ENCODE assay signal across 32 cellular contexts in genomic region chr17:73522696-73523095, GRCh38.
"Had no signal": no experiment of that assay in that cellular context is flagged by ENCODE, and none has a peak within 500 bp of the region (broad histone marks: within the 10 kb centered on the region; RNA-seq: fewer than 3 reads in every experiment).

No MANE protein-coding gene starts in this region.

- H3K4me1 ChIP-seq: adrenal gland, body of pancreas, breast epithelium had no signal

- DNase-seq: activated B cell treated with CpG ODN at 0.5 μM for 24 hours; activated CD4-positive, alpha-beta memory T cell treated with anti-CD3 and anti-CD28 coated beads for 36 hours; activated CD4-positive, alpha-beta T cell treated with anti-CD3 and anti-CD28 coated beads for 4 hours; activated CD4-positive, alpha-beta T cell treated with anti-CD3 and anti-CD28 coated beads, Interleukin-2, amount 10 ng/mL, durations not matched to agents 24 days and 14 days; activated CD4-positive, alpha-beta T cell treated with anti-CD3 and anti-CD28 coated beads, Interleukin-2, amount 50 U/mL, for 1 hour; activated CD4-positive, alpha-beta T cell treated with anti-CD3 and anti-CD28 coated beads, Interleukin-2, amount 50 U/mL, for 4 hours; activated CD4-positive, CD25-positive, alpha-beta regulatory T cell treated with anti-CD3 and anti-CD28 coated beads, Interleukin-2, amount 50 U/mL, for 72 hours; activated CD8-positive, alpha-beta memory T cell treated with anti-CD3 and anti-CD28 coated beads, Interleukin-2, amount 50 U/mL, for 4 hours; activated CD8-positive, alpha-beta T cell treated with anti-CD3 and anti-CD28 coated beads for 36 hours; activated effector memory CD4-positive, alpha-beta T cell treated with anti-CD3 and anti-CD28 coated beads, Interleukin-2, amount 50 U/mL, for 16 hours; activated gamma-delta T cell treated with Interleukin-2 at 50 U/mL for 16 hours; activated naive CD4-positive, alpha-beta T cell; activated naive CD4-positive, alpha-beta T cell treated with anti-CD3 and anti-CD28 coated beads for 36 hours; activated naive CD4-positive, alpha-beta T cell treated with anti-CD3 and anti-CD28 coated beads, Interleukin-2, amount 50 U/mL, for 16 hours; activated naive CD8-positive, alpha-beta T cell treated with anti-CD3 and anti-CD28 coated beads for 36 hours; activated T-cell treated with anti-CD3 and anti-CD28 coated beads for 4 hours; activated T-cell treated with anti-CD3 and anti-CD28 coated beads, Interleukin-2, amount 50 U/mL, for 1 hour; activated T-cell treated with anti-CD3 and anti-CD28 coated beads, Interleukin-2, amount 50 U/mL, for 4 hours; activated T-cell treated with anti-CD3 and anti-CD28 coated beads, Interleukin-2, amount 50 U/mL, for 72 hours; adrenal gland; amniotic stem cell; aorta; body of pancreas; brain microvascular endothelial cell; central memory CD4-positive, alpha-beta T cell; T-helper 1 cell; T-helper 2 cell; T-helper 9 cell had no signal

- H3K36me3 ChIP-seq: adrenal gland, brain microvascular endothelial cell, breast epithelium had no signal

- ATAC-seq: activated CD8-positive, alpha-beta T cell treated with anti-CD3 and anti-CD28 coated beads for 36 hours; activated naive CD4-positive, alpha-beta T cell treated with anti-CD3 and anti-CD28 coated beads, Interleukin-2, amount 50 U/mL, for 72 hours; activated T-cell treated with anti-CD3 and anti-CD28 coated beads, Interleukin-2, amount 50 U/mL, for 4 hours; activated T-cell treated with anti-CD3 and anti-CD28 coated beads, Interleukin-2, amount 50 U/mL, for 72 hours; activated T-helper 17 cell treated with anti-CD3 and anti-CD28 coated beads, Interleukin-2, amount 50 U/mL, for 72 hours; body of pancreas had no signal

- H3K27ac ChIP-seq: adrenal gland, body of pancreas, brain microvascular endothelial cell, breast epithelium, VCaP had no signal

- H3K9me3 ChIP-seq: adrenal gland, body of pancreas, breast epithelium had no signal

- H3K4me3 ChIP-seq: adrenal gland, body of pancreas, breast epithelium had no signal

- H3K27me3 ChIP-seq: adrenal gland, body of pancreas, brain microvascular endothelial cell, breast epithelium had no signal
